13 cellular contexts compared by ENCODE assay signal in the genomic region with DNA sequence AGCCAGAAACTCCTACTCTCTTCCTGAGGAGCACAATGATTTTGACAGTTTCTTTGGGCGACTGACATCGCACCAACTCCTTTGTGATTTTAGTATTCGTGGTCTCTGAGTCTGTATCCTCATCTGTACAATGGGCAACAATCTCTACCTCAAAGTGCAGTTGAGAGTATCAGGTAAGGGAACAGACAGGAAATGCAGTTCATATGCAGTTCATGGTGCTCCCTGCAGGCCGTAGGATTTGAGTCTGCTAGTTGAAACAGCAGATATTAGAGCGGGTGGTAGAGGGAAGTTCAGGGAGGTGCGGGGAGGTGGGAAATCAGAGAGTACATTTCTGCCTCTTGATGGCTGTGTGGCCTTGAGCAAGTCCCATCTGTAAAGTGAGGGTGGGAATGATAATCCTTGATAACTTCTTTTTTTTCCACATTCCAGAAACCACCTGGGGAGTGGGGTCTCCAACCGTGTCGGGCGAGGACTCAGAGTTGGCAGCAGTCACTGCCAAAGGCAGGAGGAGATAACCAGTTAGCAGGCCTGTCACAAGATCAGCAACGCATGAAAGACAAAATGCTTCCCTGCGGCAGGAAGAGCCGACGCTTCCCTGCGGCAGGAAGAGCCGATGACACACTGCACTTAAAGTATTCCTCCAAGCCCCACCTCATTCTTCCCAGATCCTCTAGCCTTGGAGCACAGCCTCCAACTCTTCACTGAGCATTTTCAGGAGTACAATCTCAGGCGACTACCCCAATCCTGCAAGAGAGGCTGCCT. TPM values are rescaled to one million over a fixed set of nuclear protein-coding genes. Genes with fewer than 3 reads are reported as not detected.
DNase-seq lines count a peak whose midpoint lies in the region; ATAC-seq and TF ChIP-seq lines count a peak whose summit lies in the region.
"Had no signal": no experiment of that assay in that cellular context is flagged by ENCODE, and none has a peak within 500 bp of the region (broad histone marks: within the 10 kb centered on the region; RNA-seq: fewer than 3 reads in every experiment).

No MANE protein-coding gene starts in this region.

- H3K27me3 ChIP-seq in RWPE2 (ENCODE audit: insufficient read depth, poor library complexity, severe bottlenecking) (no peaks in the 10 kb centered on the region), sigmoid colon (no peaks in the 10 kb centered on the region), uterus (no peaks in the 10 kb centered on the region)

- H3K4me1 Mint-ChIP-seq in activated naive CD4-positive, alpha-beta T cell treated with anti-CD3 and anti-CD28 coated beads, Interleukin-2, amount 10 ng/mL, durations not matched to agents 7 days and 5 days: peaks cover 20% of the 10 kb centered on the region

- H3K9me3 ChIP-seq in RWPE2 (ENCODE audit: severe bottlenecking): no peaks in the 10 kb centered on the region
- no peaks in the 10 kb centered on the region for H3K9me3 ChIP-seq in sigmoid colon
- H3K9me3 ChIP-seq in uterus: no peaks in the 10 kb centered on the region

- H3K27ac ChIP-seq in RWPE2 (ENCODE audit: poor library complexity, severe bottlenecking) (peak overlapping the region; percentile 71), sigmoid colon (no peak overlapping the region), uterus (no peak overlapping the region)

- 84 to 85% methylated on average over 16 of the region's 16 CpGs for WGBS in sigmoid colon, 2 donors

- intact Hi-C loops in sigmoid colon (cut with DNase I) (loop anchor here (5.0 kb wide), 1 partner anchor 41 kb away; no protein-coding TSS in a partner anchor), uterus (cut with DNase I; ENCODE audit: low total_unique reads) (no loop called here)

- no peaks in the 10 kb centered on the region for H3K36me3 Mint-ChIP-seq in activated naive CD4-positive, alpha-beta T cell treated with anti-CD3 and anti-CD28 coated beads, Interleukin-2, amount 10 ng/mL, durations not matched to agents 7 days and 5 days
- H3K36me3 Mint-ChIP-seq: stimulated activated memory B cell treated with anti-CD40 and anti-IgM and Interleukin-4, amounts not matched to agents 10 μg/mL and 1 μg/mL and 100 μg/mL, for 72 hours had no signal

- H3K4me3 Mint-ChIP-seq in activated naive CD4-positive, alpha-beta T cell treated with anti-CD3 and anti-CD28 coated beads, Interleukin-2, amount 10 ng/mL, durations not matched to agents 7 days and 5 days: no peak overlapping the region
- H3K4me3 Mint-ChIP-seq: activated CD4-positive, alpha-beta memory T cell treated with anti-CD3 and anti-CD28 coated beads, Interleukin-2, amount 10 ng/mL, durations not matched to agents 7 days and 5 days; activated naive CD8-positive, alpha-beta T cell treated with anti-CD3 and anti-CD28 coated beads, Interleukin-2, amount 50 U/mL, for 24 hours; stimulated activated memory B cell treated with anti-CD40 and anti-IgM and Interleukin-4, amounts not matched to agents 10 μg/mL and 1 μg/mL and 100 μg/mL, for 72 hours had no signal

- H3K27me3 Mint-ChIP-seq in activated naive CD4-positive, alpha-beta T cell treated with anti-CD3 and anti-CD28 coated beads, Interleukin-2, amount 10 ng/mL, durations not matched to agents 7 days and 5 days: peaks cover 57% of the 10 kb centered on the region
- H3K27me3 Mint-ChIP-seq: stimulated activated memory B cell treated with anti-CD40 and anti-IgM and Interleukin-4, amounts not matched to agents 10 μg/mL and 1 μg/mL and 100 μg/mL, for 72 hours had no signal

- no peak overlapping the region for H3K27ac Mint-ChIP-seq in activated naive CD4-positive, alpha-beta T cell treated with anti-CD3 and anti-CD28 coated beads, Interleukin-2, amount 10 ng/mL, durations not matched to agents 7 days and 5 days
- H3K27ac Mint-ChIP-seq: activated CD4-positive, alpha-beta memory T cell treated with anti-CD3 and anti-CD28 coated beads, Interleukin-2, amount 10 ng/mL, durations not matched to agents 7 days and 5 days; activated naive CD8-positive, alpha-beta T cell treated with anti-CD3 and anti-CD28 coated beads, Interleukin-2, amount 50 U/mL, for 24 hours; stimulated activated memory B cell treated with anti-CD40 and anti-IgM and Interleukin-4, amounts not matched to agents 10 μg/mL and 1 μg/mL and 100 μg/mL, for 72 hours had no signal

- TF ChIP-seq POLR2A in sigmoid colon (IDR thresholded peaks at IDR 0.05) (no peak), uterus (IDR thresholded peaks at IDR 0.05) (no peak)

- peak; percentile 31 for DNase-seq in activated naive CD4-positive, alpha-beta T cell treated with anti-CD3 and anti-CD28 coated beads, Interleukin-2, amount 10 ng/mL, durations not matched to agents 7 days and 5 days
- no peak for DNase-seq in activated naive CD4-positive, alpha-beta T cell treated with anti-CD3 and anti-CD28 coated beads, Interleukin-2, amount 50 U/mL, for 16 hours
- DNase-seq in RWPE2 (ENCODE audit: low spot score) (no peak), fibroblast of the aortic adventitia (ENCODE audit: low read depth) (peak; percentile 58), sigmoid colon (peak; percentile 58), uterus (no peak), DMS 273 treated with DMSO at 0.1 percent for 48 hours (lab: John Stamatoyannopoulos, UW) (no peak)
- DNase-seq: activated CD4-positive, alpha-beta memory T cell treated with anti-CD3 and anti-CD28 coated beads, Interleukin-2, amount 10 ng/mL, durations not matched to agents 7 days and 5 days; activated naive CD8-positive, alpha-beta T cell treated with anti-CD3 and anti-CD28 coated beads, Interleukin-2, amount 50 U/mL, for 24 hours; stimulated activated CD4-positive, alpha-beta T cell treated with anti-CD3 and anti-CD28 coated beads, Interleukin-12 subunit alpha, Interleukin-12 subunit beta, amount 100 ng/mL, for 4 hours had no signal

- H3K9me3 Mint-ChIP-seq in activated naive CD4-positive, alpha-beta T cell treated with anti-CD3 and anti-CD28 coated beads, Interleukin-2, amount 10 ng/mL, durations not matched to agents 7 days and 5 days: no peaks in the 10 kb centered on the region
- H3K9me3 Mint-ChIP-seq: activated CD4-positive, alpha-beta memory T cell treated with anti-CD3 and anti-CD28 coated beads, Interleukin-2, amount 10 ng/mL, durations not matched to agents 7 days and 5 days; activated naive CD8-positive, alpha-beta T cell treated with anti-CD3 and anti-CD28 coated beads, Interleukin-2, amount 50 U/mL, for 24 hours; stimulated activated memory B cell treated with anti-CD40 and anti-IgM and Interleukin-4, amounts not matched to agents 10 μg/mL and 1 μg/mL and 100 μg/mL, for 72 hours had no signal

- peak; percentile 86 for ATAC-seq in RWPE2 (ENCODE audit: low read depth)
- no peak for ATAC-seq in HG03095 (IDR thresholded peaks at IDR 0.05; ENCODE audit: unreplicated experiment)
- ATAC-seq: activated naive CD8-positive, alpha-beta T cell treated with anti-CD3 and anti-CD28 coated beads, Interleukin-2, amount 50 U/mL, for 24 hours; esophagus mucosa; stimulated activated memory B cell treated with anti-CD40 and anti-IgM and Interleukin-4, amounts not matched to agents 10 μg/mL and 1 μg/mL and 100 μg/mL, for 72 hours had no signal

- H3K4me1 ChIP-seq in RWPE2 (ENCODE audit: insufficient read depth, poor library complexity, severe bottlenecking) (peaks cover 20% of the 10 kb centered on the region), sigmoid colon (no peaks in the 10 kb centered on the region), uterus (no peaks in the 10 kb centered on the region)

- CTCF ChIA-PET in activated naive CD4-positive, alpha-beta T cell treated with anti-CD3 and anti-CD28 coated beads, Interleukin-2, amount 10 ng/mL, durations not matched to agents 7 days and 5 days (lab: Charles Lee): no interaction called here

- H3K4me3 ChIP-seq in RWPE2 (ENCODE audit: severe bottlenecking) (no peak overlapping the region), fibroblast of the aortic adventitia (ENCODE audit: low read depth, low read length) (no peak overlapping the region), sigmoid colon (no peak overlapping the region), uterus (no peak overlapping the region)

- no peak for TF ChIP-seq EP300 in sigmoid colon (IDR thresholded peaks at IDR 0.05)

- H3K36me3 ChIP-seq in RWPE2 (ENCODE audit: low read depth): no peaks in the 10 kb centered on the region
- no peaks in the 10 kb centered on the region for H3K36me3 ChIP-seq in sigmoid colon
- H3K36me3 ChIP-seq in uterus: no peaks in the 10 kb centered on the region

- TF ChIP-seq CTCF in RWPE2 (IDR thresholded peaks at IDR 0.05; ENCODE audit: poor library complexity, severe bottlenecking) (no peak), fibroblast of the aortic adventitia (IDR thresholded peaks at IDR 0.05; ENCODE audit: insufficient read depth, low read length) (no peak), sigmoid colon (IDR thresholded peaks at IDR 0.05) (no peak), uterus (IDR thresholded peaks at IDR 0.05) (no peak)

RNA-seq across cellular contexts. Expression of gene NEK6, which starts 6.0 kb away (rescaled TPM):
- 44.7 and 64.3 TPM in 2 replicates for total RNA-seq in fibroblast of the aortic adventitia (ENCODE audit: low replicate concordance)
- 10 to 100 TPM in 2 of 4 donors, 1 to 10 TPM in 2; 8.2 to 24.1 (median 14.2) TPM for total RNA-seq in sigmoid colon
- 10 to 100 TPM; 13.8 to 36.2 (median 24.7) TPM for polyA plus RNA-seq in sigmoid colon
- 10 to 100 TPM in 3 of 4 donors, 1 to 10 TPM in 1; 6.1 to 38.5 (median 34.7) TPM for total RNA-seq in uterus

Comparison
In these comparisons a context has a peak if more than half of its experiments do, and no peak if none do; other contexts are left out.
1. DNase-seq: peak in activated naive CD4-positive, alpha-beta T cell treated with anti-CD3 and anti-CD28 coated beads, Interleukin-2, amount 10 ng/mL, durations not matched to agents 7 days and 5 days (single experiment), fibroblast of the aortic adventitia (single experiment) and sigmoid colon (single experiment); none in activated naive CD4-positive, alpha-beta T cell treated with anti-CD3 and anti-CD28 coated beads, Interleukin-2, amount 50 U/mL, for 16 hours (single experiment), RWPE2 (single experiment), uterus (0 of 2) and DMS 273 treated with DMSO at 0.1 percent for 48 hours (single experiment).